Comparison of ENCODE assay signal across 19 cellular contexts in genomic region chr10:117511601-117512390, GRCh38. TPM values are rescaled to one million over a fixed set of nuclear protein-coding genes. Genes with fewer than 3 reads are reported as not detected.
DNase-seq lines count a peak whose midpoint lies in the region; ATAC-seq and TF ChIP-seq lines count a peak whose summit lies in the region.
"Had no signal": no experiment of that assay in that cellular context is flagged by ENCODE, and none has a peak within 500 bp of the region (broad histone marks: within the 10 kb centered on the region; RNA-seq: fewer than 3 reads in every experiment).

No MANE protein-coding gene starts in this region.

- H3K4me3 ChIP-seq in endodermal cell (ENCODE audit: low read length) (no peak overlapping the region), suprapubic skin (no peak overlapping the region)
- H3K4me3 ChIP-seq: BLaER1, GM23338 had no signal

- peaks cover 27 to 33% of the 10 kb centered on the region in 2 donors for H3K27me3 Mint-ChIP-seq in natural killer cell treated with Interleukin-12 subunit alpha and Interleukin-12 subunit beta and Interleukin-15 and Interleukin-18, amount 100 ng/mL, for 72 hours
- peaks cover 13 to 18% of the 10 kb centered on the region in 2 donors for H3K27me3 Mint-ChIP-seq in natural killer cell (ENCODE audit: low read depth in 2 of 2)
- peaks cover 46% of the 10 kb centered on the region for H3K27me3 Mint-ChIP-seq in endodermal cell (ENCODE audit: insufficient read depth)
- H3K27me3 Mint-ChIP-seq in nephron progenitor cell (ENCODE audit: low read depth, poor library complexity) = peaks cover 10% of the 10 kb centered on the region

- TF ChIP-seq CTCF in natural killer cell (IDR thresholded peaks at IDR 0.05) = no peak
- TF ChIP-seq CTCF in endodermal cell (conservative IDR thresholded peaks at IDR 0.05) = no peak
- no peak for TF ChIP-seq CTCF in nephron progenitor cell (IDR thresholded peaks at IDR 0.05)
- no peak for TF ChIP-seq CTCF in suprapubic skin (IDR thresholded peaks at IDR 0.05)

- H3K9ac ChIP-seq in endodermal cell (ENCODE audit: extremely low read depth, low read length, poor library complexity, severe bottlenecking) = no peak overlapping the region
- H3K9ac ChIP-seq: BLaER1 had no signal

- 87 to 93% methylated on average over 4 to 17 of the region's 17 CpGs for WGBS in endodermal cell (ENCODE audit: insufficient coverage in 1 of 2, insufficient read length in 1 of 2), 2 experiments
- WGBS in suprapubic skin = 63% methylated on average over 16 of the region's 17 CpGs

- no peak overlapping the region for H3K4me3 Mint-ChIP-seq in natural killer cell treated with Interleukin-12 subunit alpha and Interleukin-12 subunit beta and Interleukin-15 and Interleukin-18, amount 100 ng/mL, for 72 hours
- H3K4me3 Mint-ChIP-seq in natural killer cell (no peak overlapping the region), endodermal cell (no peak overlapping the region), nephron progenitor cell (no peak overlapping the region)
- H3K4me3 Mint-ChIP-seq: CD8-positive, alpha-beta T cell; GM23338 had no signal

- H3K36me3 Mint-ChIP-seq in natural killer cell treated with Interleukin-12 subunit alpha and Interleukin-12 subunit beta and Interleukin-15 and Interleukin-18, amount 100 ng/mL, for 72 hours = no peaks in the 10 kb centered on the region
- H3K36me3 Mint-ChIP-seq in natural killer cell (no peaks in the 10 kb centered on the region), endodermal cell (ENCODE audit: low read depth) (no peaks in the 10 kb centered on the region), nephron progenitor cell (ENCODE audit: low read depth) (no peaks in the 10 kb centered on the region)
- H3K36me3 Mint-ChIP-seq: CD8-positive, alpha-beta T cell had no signal

- TF ChIP-seq POLR2A in suprapubic skin (IDR thresholded peaks at IDR 0.05) = no peak

- DNase-seq in natural killer cell treated with Interleukin-12 subunit alpha and Interleukin-12 subunit beta and Interleukin-15 and Interleukin-18, amount 100 ng/mL, for 72 hours (ENCODE audit: low spot score) = no peak
- DNase-seq in natural killer cell (no peak), endodermal cell (peak; percentile 33), nephron progenitor cell (no peak), suprapubic skin (ENCODE audit: low spot score in 2 of 2) (peak; percentile 35 to 63), SHP77 treated with DMSO at 0.1 percent for 48 hours (lab: John Stamatoyannopoulos, UW) (no peak)
- no peak for DNase-seq in activated CD4-positive, alpha-beta T cell treated with anti-CD3 and anti-CD28 coated beads for 48 hours
- DNase-seq: 8988T; Calu3; CD8-positive, alpha-beta T cell; DMS79 treated with DMSO at 0.1 percent for 48 hours; GF-D8 had no signal

- intact Hi-C loops in natural killer cell (cut with micrococcal nuclease) = no loop called here

- H3K27me3 ChIP-seq in endodermal cell (ENCODE audit: control insufficient read depth, insufficient read depth, low read length, poor library complexity, severe bottlenecking) (peaks cover 21% of the 10 kb centered on the region), suprapubic skin (no peaks in the 10 kb centered on the region)
- H3K27me3 ChIP-seq: BLaER1 had no signal

- no peak overlapping the region for H3K27ac ChIP-seq in endodermal cell (ENCODE audit: low read depth, low read length)
- H3K27ac ChIP-seq in suprapubic skin = no peak overlapping the region
- H3K27ac ChIP-seq: BLaER1, HL-60 had no signal

- no peak for TF ChIP-seq EP300 in suprapubic skin (IDR thresholded peaks at IDR 0.05)

- H3K4me1 ChIP-seq in endodermal cell (ENCODE audit: control insufficient read depth, insufficient read depth, low read length) (no peaks in the 10 kb centered on the region), suprapubic skin (peaks cover under 1% of the 10 kb centered on the region)
- H3K4me1 ChIP-seq: BLaER1 had no signal

- H3K9me3 ChIP-seq in endodermal cell (ENCODE audit: control insufficient read depth, low read length) = no peaks in the 10 kb centered on the region
- no peaks in the 10 kb centered on the region for H3K9me3 ChIP-seq in suprapubic skin
- H3K9me3 ChIP-seq: BLaER1 had no signal

- no peaks in the 10 kb centered on the region for H3K9me3 Mint-ChIP-seq in natural killer cell treated with Interleukin-12 subunit alpha and Interleukin-12 subunit beta and Interleukin-15 and Interleukin-18, amount 100 ng/mL, for 72 hours
- H3K9me3 Mint-ChIP-seq in natural killer cell (no peaks in the 10 kb centered on the region), endodermal cell (no peaks in the 10 kb centered on the region), nephron progenitor cell (no peaks in the 10 kb centered on the region)
- H3K9me3 Mint-ChIP-seq: CD8-positive, alpha-beta T cell; GM23338 had no signal

- peak; percentile 35 to 48 for ATAC-seq in natural killer cell treated with Interleukin-12 subunit alpha and Interleukin-12 subunit beta and Interleukin-15 and Interleukin-18, amount 100 ng/mL, for 72 hours
- ATAC-seq in natural killer cell (no peak), HG03095 (IDR thresholded peaks at IDR 0.05; ENCODE audit: unreplicated experiment) (no peak)
- ATAC-seq: CD8-positive, alpha-beta T cell; GM23338; HCT116 had no signal

- no peaks in the 10 kb centered on the region for H3K36me3 ChIP-seq in endodermal cell (ENCODE audit: control insufficient read depth, insufficient read depth, low read length)
- H3K36me3 ChIP-seq in suprapubic skin = no peaks in the 10 kb centered on the region
- H3K36me3 ChIP-seq: BLaER1 had no signal

- no peaks in the 10 kb centered on the region for H3K4me1 Mint-ChIP-seq in natural killer cell treated with Interleukin-12 subunit alpha and Interleukin-12 subunit beta and Interleukin-15 and Interleukin-18, amount 100 ng/mL, for 72 hours (ENCODE audit: low read depth in 2 of 2)
- no peaks in the 10 kb centered on the region for H3K4me1 Mint-ChIP-seq in natural killer cell
- no peaks in the 10 kb centered on the region for H3K4me1 Mint-ChIP-seq in endodermal cell
- peaks cover 41% of the 10 kb centered on the region for H3K4me1 Mint-ChIP-seq in nephron progenitor cell
- H3K4me1 Mint-ChIP-seq: GM23338 had no signal

- no peak overlapping the region for H3K27ac Mint-ChIP-seq in natural killer cell treated with Interleukin-12 subunit alpha and Interleukin-12 subunit beta and Interleukin-15 and Interleukin-18, amount 100 ng/mL, for 72 hours
- no peak overlapping the region for H3K27ac Mint-ChIP-seq in natural killer cell
- no peak overlapping the region for H3K27ac Mint-ChIP-seq in endodermal cell
- H3K27ac Mint-ChIP-seq in nephron progenitor cell = peak overlapping the region; percentile 92
- H3K27ac Mint-ChIP-seq: CD8-positive, alpha-beta T cell; GM23338 had no signal

RNA-seq across cellular contexts. Expression of gene EMX2, which starts 30.8 kb away (rescaled TPM):
- not detected for total RNA-seq in natural killer cell treated with Interleukin-12 subunit alpha and Interleukin-12 subunit beta and Interleukin-15 and Interleukin-18, amount 100 ng/mL, for 72 hours
- total RNA-seq in natural killer cell = not detected
- total RNA-seq in endodermal cell = under 1 TPM in 1 of 2 donors, not detected in 1; 0.18 TPM
- 3.8 TPM for polyA plus RNA-seq in endodermal cell (2013, experiment 1 of 2)
- 4.6 TPM for polyA plus RNA-seq in endodermal cell (2013, experiment 2 of 2)
- total RNA-seq in suprapubic skin = 1 to 10 TPM; 2.0 to 9.7 (median 2.5) TPM
- total RNA-seq: A673; Calu3; CD8-positive, alpha-beta T cell; GM23338 had no signal
- polyA plus RNA-seq: AG04450, GM23338 had no signal

Comparison
In these comparisons a context has a peak if more than half of its experiments do, and no peak if none do; other contexts are left out.
1. ATAC-seq: peak in natural killer cell treated with Interleukin-12 subunit alpha and Interleukin-12 subunit beta and Interleukin-15 and Interleukin-18, amount 100 ng/mL, for 72 hours (2 of 2); none in natural killer cell (0 of 3) and HG03095 (single experiment).
2. DNase-seq: peak in endodermal cell (single experiment) and suprapubic skin (2 of 2); none in natural killer cell treated with Interleukin-12 subunit alpha and Interleukin-12 subunit beta and Interleukin-15 and Interleukin-18, amount 100 ng/mL, for 72 hours (single experiment), natural killer cell (single experiment), nephron progenitor cell (single experiment), activated CD4-positive, alpha-beta T cell treated with anti-CD3 and anti-CD28 coated beads for 48 hours (single experiment) and SHP77 treated with DMSO at 0.1 percent for 48 hours (single experiment).